ENCODE assay signal across 13 cellular contexts in the genomic region with DNA sequence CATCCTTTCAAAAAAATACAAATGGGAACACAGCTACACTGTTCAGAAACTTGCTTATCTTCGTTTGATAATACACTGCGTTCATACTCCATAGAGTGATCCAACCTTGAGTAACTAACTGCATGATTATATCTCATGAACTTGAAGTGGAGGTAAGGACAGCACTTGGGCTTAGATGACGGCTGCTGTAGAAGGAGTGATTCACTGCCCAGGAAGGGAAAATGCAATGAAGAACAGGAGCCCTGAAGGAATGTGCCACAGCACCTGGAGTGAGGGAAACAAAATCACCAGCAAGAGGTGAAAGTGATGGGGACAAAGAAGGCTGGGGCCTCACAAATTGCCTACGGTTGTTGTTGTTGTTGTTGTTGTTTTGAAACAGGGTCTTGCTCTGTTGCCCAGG. TPM values are rescaled to one million over a fixed set of nuclear protein-coding genes. Genes with fewer than 3 reads are reported as not detected.
DNase-seq lines count a peak whose midpoint lies in the region; ATAC-seq, FAIRE-seq and TF ChIP-seq lines count a peak whose summit lies in the region.
"Had no signal": no experiment of that assay in that cellular context is flagged by ENCODE, and none has a peak within 500 bp of the region (broad histone marks: within the 10 kb centered on the region; RNA-seq: fewer than 3 reads in every experiment).

No MANE protein-coding gene starts in this region.

- H3K23me2 ChIP-seq in H1 (ENCODE audit: low read depth, low read length) = no peaks in the 10 kb centered on the region

- dilution Hi-C loops in keratinocyte (cut with MboI; ENCODE audit: extremely low pct_ligation_motif_present, low sequenced_read_pairs) = no loop called here

- no peak overlapping the region for H2AFZ ChIP-seq in H1 (ENCODE audit: low read length)
- no peak overlapping the region for H2AFZ ChIP-seq in keratinocyte (ENCODE audit: control insufficient read depth, low read length)

- no peak overlapping the region for H3K56ac ChIP-seq in H1 (replicated peaks; ENCODE audit: insufficient read length, low read depth, low read length)

- H3K27me3 ChIP-seq in Panc1 (ENCODE audit: control insufficient read depth, insufficient read depth, low read length) (no peaks in the 10 kb centered on the region; the same call in 1 of the 2 replicates), H1 (replicated peaks in 1 of 4; ENCODE audit: control insufficient read depth in 3 of 4, extremely low read depth in 1 of 4, insufficient read depth in 3 of 4, low read length in 3 of 4) (no peaks in the 10 kb centered on the region), keratinocyte (ENCODE audit: control insufficient read depth, extremely low read depth, insufficient read depth, low read length) (no peaks in the 10 kb centered on the region), skeletal muscle satellite cell (ENCODE audit: control insufficient read depth, insufficient read depth, low read length) (no peaks in the 10 kb centered on the region)
- H3K27me3 ChIP-seq: Peyer's patch had no signal

- peak overlapping the region; percentile 4; the same call in 1 of the 2 replicates for H2BK5ac ChIP-seq in H1 (ENCODE audit: low read depth, low read length)

- intact Hi-C loops in Panc1 (cut with micrococcal nuclease; ENCODE audit: unreplicated experiment) = no loop called here
- intact Hi-C loops in activated CD4-positive, alpha-beta T cell treated with anti-CD3 and anti-CD28 coated beads, Interleukin-2, amount 10 ng/mL, durations not matched to agents 24 days and 14 days (cut with micrococcal nuclease) = no loop called here

- POLR2A ChIA-PET in Panc1 (lab: Charles Lee) (no interaction called here), H1 (lab: Charles Lee; ENCODE audit: partially characterized antibody) (no interaction called here)

- H4K8ac ChIP-seq in H1 (ENCODE audit: extremely low read depth, insufficient read depth, low read length) = no peak overlapping the region

- no peak for TF ChIP-seq EP300 in H1 (IDR thresholded peaks at IDR 0.05; ENCODE audit: borderline replicate concordance in 1 of 2, low read depth in 2 of 2, low read length in 2 of 2)

- no peaks in the 10 kb centered on the region for H3K9me1 ChIP-seq in keratinocyte (ENCODE audit: control insufficient read depth, extremely low read depth, insufficient read depth, low read length)

- FAIRE-seq in H1 (lab: Jason Lieb, UNC) = no peak
- peak; percentile 71 for FAIRE-seq in keratinocyte (lab: Jason Lieb, UNC)

- H3K9ac ChIP-seq in H1 (replicated peaks in 1 of 4; ENCODE audit: extremely low read depth in 1 of 4, low read depth in 3 of 4, low read length in 3 of 4) = no peak overlapping the region
- no peak overlapping the region for H3K9ac ChIP-seq in keratinocyte (ENCODE audit: control insufficient read depth, extremely low read depth, insufficient read depth, low read length)
- no peak overlapping the region for H3K9ac ChIP-seq in skeletal muscle satellite cell (ENCODE audit: low read depth, low read length)

- H3K36me3 Mint-ChIP-seq in activated CD4-positive, alpha-beta T cell treated with anti-CD3 and anti-CD28 coated beads, Interleukin-2, amount 10 ng/mL, durations not matched to agents 24 days and 14 days (ENCODE audit: low read depth) = no peaks in the 10 kb centered on the region

- no peak for TF ChIP-seq CTCF in Panc1 (IDR thresholded peaks at IDR 0.05)
- TF ChIP-seq CTCF in H1 (IDR thresholded peaks at IDR 0.05; ENCODE audit: control extremely low read depth in 1 of 3, insufficient read depth in 1 of 3, low read depth in 1 of 3, low read length in 3 of 3) = no peak
- TF ChIP-seq CTCF in keratinocyte (optimal IDR thresholded peaks at IDR 0.05 in 1 of 3, IDR thresholded peaks at IDR 0.05 in 1 of 3, conservative IDR thresholded peaks at IDR 0.05 in 1 of 3; ENCODE audit: extremely low read depth in 1 of 3, insufficient read depth in 2 of 3, low read length in 3 of 3) = no peak

- H2AK5ac ChIP-seq in H1 (ENCODE audit: low read depth, low read length) = no peak overlapping the region

- no peak for DNase-seq in Panc1 (ENCODE audit: low read depth, low spot score)
- no peak for DNase-seq in H1 (ENCODE audit: low read depth in 1 of 2, low spot score in 2 of 2)
- no peak for DNase-seq in keratinocyte (ENCODE audit: low read depth, low spot score)
- no peak for DNase-seq in NCI-H1105 (lab: John Stamatoyannopoulos, UW)
- DNase-seq in activated CD4-positive, alpha-beta T cell treated with anti-CD3 and anti-CD28 coated beads, Interleukin-2, amount 10 ng/mL, durations not matched to agents 24 days and 14 days = no peak
- no peak for DNase-seq in NCI-H1105 treated with DMSO at 0.1 percent for 48 hours (lab: John Stamatoyannopoulos, UW)
- DNase-seq: Calu3, GDM1, Peyer's patch, SIG-M5 had no signal

- TF ChIP-seq RAD21 in H1 (IDR thresholded peaks at IDR 0.05 in 1 of 2, conservative IDR thresholded peaks at IDR 0.05 in 1 of 2; ENCODE audit: low read depth in 2 of 2, low read length in 2 of 2) = no peak

- H3K23ac ChIP-seq in H1 (ENCODE audit: insufficient read length) = no peak overlapping the region

- H3K4me3 Mint-ChIP-seq in activated CD4-positive, alpha-beta T cell treated with anti-CD3 and anti-CD28 coated beads, Interleukin-2, amount 10 ng/mL, durations not matched to agents 24 days and 14 days = no peak overlapping the region
- H3K4me3 Mint-ChIP-seq: B cell; CD4-positive, alpha-beta T cell had no signal

- TF ChIP-seq POLR2A in H1 (IDR thresholded peaks at IDR 0.05; ENCODE audit: control extremely low read depth in 1 of 2, low read depth in 2 of 2, low read length in 2 of 2) = no peak

- no peak overlapping the region for H3K14ac ChIP-seq in H1 (ENCODE audit: insufficient read length)

- H4K5ac ChIP-seq in H1 (ENCODE audit: insufficient read length, low read depth, low read length) = no peak overlapping the region

- 88% methylated on average over 4 of the region's 4 CpGs; no CpG with 5 or more reads in 1 of the 2 experiments for WGBS in H1 (ENCODE audit: extremely low coverage in 1 of 2, insufficient coverage in 1 of 2, insufficient read length in 1 of 2, insufficient replicate concordance in 2 of 2, low coverage in 1 of 2, low lambda C conversion rate in 2 of 2, missing lambda C conversion rate in 1 of 2), 2 experiments

- no peak overlapping the region for H2BK120ac ChIP-seq in H1 (replicated peaks; ENCODE audit: low read depth, low read length)

- H3K36me3 ChIP-seq in Panc1 (ENCODE audit: control insufficient read depth, insufficient read depth, low read length) = no peaks in the 10 kb centered on the region
- H3K36me3 ChIP-seq in H1 (ENCODE audit: control insufficient read depth in 2 of 4, insufficient read depth in 4 of 4, low read length in 3 of 4) = no peaks in the 10 kb centered on the region
- no peaks in the 10 kb centered on the region for H3K36me3 ChIP-seq in keratinocyte (ENCODE audit: control insufficient read depth in 2 of 2, extremely low read depth in 1 of 2, insufficient read depth in 2 of 2, low read length in 2 of 2)
- H3K36me3 ChIP-seq in skeletal muscle satellite cell (ENCODE audit: insufficient read depth, low read length) = no peaks in the 10 kb centered on the region
- H3K36me3 ChIP-seq: Peyer's patch had no signal

- H4K91ac ChIP-seq in H1 (replicated peaks; ENCODE audit: insufficient read length, low read length) = no peak overlapping the region

- no peaks in the 10 kb centered on the region for H3K79me1 ChIP-seq in H1 (ENCODE audit: low read depth, low read length)

- in situ Hi-C loops in Panc1 (cut with HindIII; ENCODE audit: low pct_unique_long_range_greater_than_20kb, low sequenced_read_pairs) = no loop called here

- peak overlapping the region; percentile 82 for H2BK12ac ChIP-seq in H1 (ENCODE audit: low read depth, low read length)

- H3K4me1 Mint-ChIP-seq in activated CD4-positive, alpha-beta T cell treated with anti-CD3 and anti-CD28 coated beads, Interleukin-2, amount 10 ng/mL, durations not matched to agents 24 days and 14 days = peaks cover 2% of the 10 kb centered on the region

- peaks cover 10% of the 10 kb centered on the region for H3K27me3 Mint-ChIP-seq in activated CD4-positive, alpha-beta T cell treated with anti-CD3 and anti-CD28 coated beads, Interleukin-2, amount 10 ng/mL, durations not matched to agents 24 days and 14 days
- H3K27me3 Mint-ChIP-seq: B cell; CD4-positive, alpha-beta T cell had no signal

- H3K4ac ChIP-seq in H1 (replicated peaks; ENCODE audit: insufficient read length, low read depth, low read length) = no peak overlapping the region

- H3K27ac ChIP-seq in Panc1 (ENCODE audit: low read length) (no peak overlapping the region), H1 (ENCODE audit: low read depth, low read length) (no peak overlapping the region), keratinocyte (ENCODE audit: control insufficient read depth, insufficient read depth, low read length) (no peak overlapping the region)
- H3K27ac ChIP-seq: Peyer's patch had no signal

- H3K9me3 Mint-ChIP-seq in activated CD4-positive, alpha-beta T cell treated with anti-CD3 and anti-CD28 coated beads, Interleukin-2, amount 10 ng/mL, durations not matched to agents 24 days and 14 days = no peaks in the 10 kb centered on the region
- H3K9me3 Mint-ChIP-seq: CD4-positive, alpha-beta T cell had no signal

- H3K4me1 ChIP-seq in Panc1 (ENCODE audit: control insufficient read depth, insufficient read depth, low read length) (no peaks in the 10 kb centered on the region), H1 (replicated peaks in 1 of 4; ENCODE audit: control insufficient read depth in 3 of 4, insufficient read depth in 4 of 4, low read length in 3 of 4) (peaks cover 2 to 10% (median 7%) of the 10 kb centered on the region in 4 experiments), keratinocyte (ENCODE audit: control insufficient read depth, extremely low read depth, insufficient read depth, low read length) (no peaks in the 10 kb centered on the region), skeletal muscle satellite cell (ENCODE audit: control insufficient read depth, insufficient read depth, low read length) (peaks cover 28% of the 10 kb centered on the region)
- H3K4me1 ChIP-seq: Peyer's patch had no signal

- no peak overlapping the region for H3K27ac Mint-ChIP-seq in activated CD4-positive, alpha-beta T cell treated with anti-CD3 and anti-CD28 coated beads, Interleukin-2, amount 10 ng/mL, durations not matched to agents 24 days and 14 days
- H3K27ac Mint-ChIP-seq: B cell; CD4-positive, alpha-beta T cell had no signal

- CTCF ChIA-PET in Panc1 (lab: Charles Lee) (no interaction called here), H1 (lab: Charles Lee; ENCODE audit: partially characterized antibody) (interaction anchor here (1.1 kb wide), 1 partner anchor 54 kb away, joined by 3 read pairs; no protein-coding TSS in a partner anchor)

- H3K9me3 ChIP-seq in Panc1 (ENCODE audit: control insufficient read depth, insufficient read depth, low read depth, low read length) (no peaks in the 10 kb centered on the region), H1 (ENCODE audit: insufficient read depth in 2 of 2, low read depth in 1 of 2, low read length in 1 of 2) (no peaks in the 10 kb centered on the region), keratinocyte (ENCODE audit: control insufficient read depth, low read depth, low read length) (no peaks in the 10 kb centered on the region), skeletal muscle satellite cell (replicated peaks; ENCODE audit: low read length) (no peaks in the 10 kb centered on the region)
- H3K9me3 ChIP-seq: Peyer's patch had no signal

- H3K79me2 ChIP-seq in H1 (ENCODE audit: control insufficient read depth in 1 of 2, insufficient read depth in 2 of 2, low read length in 2 of 2) = no peaks in the 10 kb centered on the region
- H3K79me2 ChIP-seq in keratinocyte (ENCODE audit: control insufficient read depth, insufficient read depth, low read length) = no peaks in the 10 kb centered on the region

- no peak overlapping the region for H3K4me3 ChIP-seq in Panc1 (ENCODE audit: low read depth in 2 of 2, low read length in 2 of 2)
- H3K4me3 ChIP-seq in H1 (ENCODE audit: extremely low read depth in 1 of 4, insufficient read depth in 2 of 4, low read depth in 3 of 4, low read length in 4 of 4) = no peak overlapping the region
- H3K4me3 ChIP-seq in keratinocyte (ENCODE audit: control insufficient read depth in 2 of 3, extremely low read depth in 1 of 3, insufficient read depth in 2 of 3, low read depth in 1 of 3, low read length in 3 of 3) = no peak overlapping the region
- no peak overlapping the region for H3K4me3 ChIP-seq in skeletal muscle satellite cell (ENCODE audit: low read length)
- H3K4me3 ChIP-seq: Peyer's patch had no signal

- H4K20me1 ChIP-seq in H1 (replicated peaks in 1 of 2; ENCODE audit: control insufficient read depth in 1 of 2, insufficient read depth in 2 of 2, low read length in 2 of 2) = no peaks in the 10 kb centered on the region
- H4K20me1 ChIP-seq in keratinocyte (ENCODE audit: control insufficient read depth, extremely low read depth, insufficient read depth, low read length) = no peaks in the 10 kb centered on the region

- no peak overlapping the region for H3K4me2 ChIP-seq in H1 (ENCODE audit: insufficient read depth in 1 of 2, low read depth in 2 of 2, low read length in 2 of 2)
- H3K4me2 ChIP-seq in keratinocyte (ENCODE audit: control insufficient read depth, extremely low read depth, insufficient read depth, low read depth, low read length) = peak overlapping the region; percentile 73
- H3K4me2 ChIP-seq in skeletal muscle satellite cell (ENCODE audit: low read length) = peak overlapping the region; percentile 66

- no peak overlapping the region for H2BK20ac ChIP-seq in H1 (ENCODE audit: low read length)

- H2BK15ac ChIP-seq in H1 (ENCODE audit: low read length) = no peak overlapping the region

- no peak overlapping the region for H3K18ac ChIP-seq in H1 (ENCODE audit: extremely low read depth, low read length)

- peak; percentile 31; the same call in 1 of the 2 replicates for ATAC-seq in Panc1

- no TSS peak for BruUV-seq in Panc1 (replicated peaks; lab: Mats Ljungman, UMichigan)

RNA-seq across cellular contexts. Expression of a gene that starts 44.1 kb away (rescaled TPM):
- total RNA-seq in Panc1 (2021; ENCODE audit: unreplicated experiment) = 54.3 TPM
- 30.9 TPM for polyA plus RNA-seq in Panc1 (2012; ENCODE audit: insufficient read length)
- 71.4 and 73.9 TPM in 2 replicates for total RNA-seq in H1 (2021; fragmentation: NEBNext Ultra II Directional; extraction: Animal tissue kit (Norgen Biotek cat#: 25700))
- 44.7 and 90.3 TPM in 2 replicates for polyA plus RNA-seq in H1 (2011; rRNA removed)
- polyA plus RNA-seq in H1 (2011; cell fraction: cytosol; rRNA removed) = 75.4 TPM
- polyA plus RNA-seq in H1 (2011; cell fraction: nucleus; rRNA removed) = 92.3 TPM
- 69.2 to 167 TPM (median 86.3 TPM) in 4 replicates for polyA plus RNA-seq in H1 (2012, experiment 1 of 2)
- polyA plus RNA-seq in H1 (2012, experiment 2 of 2) = 14.1 TPM
- polyA plus RNA-seq in H1 (2013, experiment 1 of 2) = 208 TPM
- polyA plus RNA-seq in H1 (2013, experiment 2 of 2) = 224 TPM
- 183 and 296 TPM in 2 replicates for polyA minus RNA-seq in H1 (2011; rRNA and poly(A)+ RNA removed)
- 105 TPM for polyA minus RNA-seq in H1 (2011; cell fraction: cytosol; rRNA and poly(A)+ RNA removed)
- 174 TPM for polyA minus RNA-seq in H1 (2011; cell fraction: nucleus; rRNA and poly(A)+ RNA removed)
- polyA plus RNA-seq in keratinocyte = 112 to 273 TPM (median 259 TPM) in 3 replicates
- polyA plus RNA-seq in keratinocyte (2011; ENCODE audit: low read depth) = 20.6 TPM
- 60.9 and 114 TPM in 2 replicates for polyA plus RNA-seq in keratinocyte (2011; cell fraction: cytosol; rRNA removed)
- 163 and 241 TPM in 2 replicates for polyA plus RNA-seq in keratinocyte (2011; cell fraction: nucleus; rRNA removed)
- 99.9 and 119 TPM in 2 replicates for polyA plus RNA-seq in keratinocyte (2012; ENCODE audit: low replicate concordance)
- polyA minus RNA-seq in keratinocyte = 142 to 283 TPM (median 212 TPM) in 3 replicates
- 103 TPM for polyA minus RNA-seq in keratinocyte (2011; cell fraction: cytosol; rRNA and poly(A)+ RNA removed)
- polyA minus RNA-seq in keratinocyte (2011; cell fraction: nucleus; rRNA and poly(A)+ RNA removed) = 220 and 372 TPM in 2 replicates
- 30.1 and 35.5 TPM in 2 replicates for total RNA-seq in skeletal muscle satellite cell (2012; rRNA removed)
- 22.9 and 25.4 TPM in 2 replicates for total RNA-seq in activated CD4-positive, alpha-beta T cell treated with anti-CD3 and anti-CD28 coated beads, Interleukin-2, amount 10 ng/mL, durations not matched to agents 24 days and 14 days

Comparison
In these comparisons a context has a peak if more than half of its experiments do, and no peak if none do; other contexts are left out.
1. H3K4me2 ChIP-seq: peak in keratinocyte (single experiment) and skeletal muscle satellite cell (single experiment); none in H1 (0 of 2).